8 cellular contexts compared by ENCODE assay signal in the genomic region with DNA sequence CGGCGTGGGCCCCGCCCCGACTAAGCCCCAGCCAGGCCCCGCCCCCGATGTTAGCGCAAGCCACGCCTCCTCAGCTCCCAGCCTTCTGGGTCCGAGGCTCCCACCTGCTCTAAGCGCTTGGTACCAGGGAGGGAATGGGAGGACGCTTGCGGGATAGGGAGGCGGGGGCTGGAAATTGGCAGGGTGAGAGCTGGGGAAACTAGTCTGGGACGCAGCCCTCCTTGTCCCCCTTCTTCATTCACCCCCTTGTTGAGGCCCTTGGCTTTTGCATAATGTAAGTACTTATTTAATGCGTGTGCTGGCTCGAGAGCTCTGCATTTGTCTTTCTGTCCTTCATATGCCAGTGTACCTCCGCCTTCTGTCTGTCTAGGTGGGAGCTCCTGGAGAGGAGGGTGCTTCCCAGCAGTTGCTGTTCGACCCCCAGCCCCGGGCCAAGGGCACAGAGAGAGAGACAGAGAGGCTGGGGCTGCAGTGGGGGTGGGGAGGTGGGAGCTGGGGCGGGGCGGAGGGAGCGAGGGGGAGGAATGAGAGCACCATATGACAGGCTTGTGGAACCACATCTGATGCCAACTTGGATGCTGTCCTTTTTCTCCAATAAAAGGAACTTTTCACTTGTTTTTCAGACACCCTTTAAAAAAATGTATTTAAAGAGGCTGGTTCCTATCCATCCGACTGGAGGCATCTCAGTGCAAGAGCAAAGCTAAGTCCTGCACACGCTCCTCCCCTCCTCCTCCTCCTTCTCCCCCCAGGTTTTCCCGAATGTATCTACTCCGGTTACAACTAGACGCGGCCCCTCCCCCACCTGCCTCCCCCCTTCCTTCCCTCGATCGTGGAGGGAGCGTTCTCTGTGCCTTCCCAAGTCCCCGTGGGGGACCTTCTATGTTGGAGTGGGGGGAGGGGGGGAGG. TPM values are rescaled to one million over a fixed set of nuclear protein-coding genes. Genes with fewer than 3 reads are reported as not detected.
DNase-seq lines count a peak whose midpoint lies in the region; ATAC-seq and TF ChIP-seq lines count a peak whose summit lies in the region.

No MANE protein-coding gene starts in this region.

- H3K36me3 ChIP-seq in kidney epithelial cell (ENCODE audit: control insufficient read depth, insufficient read depth, low read length), result no peaks in the 10 kb centered on the region

- ATAC-seq in HG02981 (IDR thresholded peaks at IDR 0.05; ENCODE audit: unreplicated experiment) (peak; percentile 54), HG03469 (IDR thresholded peaks at IDR 0.05; ENCODE audit: unreplicated experiment) (no peak)

- no peak for TF ChIP-seq CTCF in GM12864 (IDR thresholded peaks at IDR 0.05; ENCODE audit: low read depth, low read length, missing control alignments)
- no peak for TF ChIP-seq CTCF in kidney epithelial cell (IDR thresholded peaks at IDR 0.05; ENCODE audit: insufficient read depth, low read length, poor library complexity, severe bottlenecking)

- H3K27me3 ChIP-seq in kidney epithelial cell (ENCODE audit: control insufficient read depth, insufficient read depth, low read length), result peaks cover 7% of the 10 kb centered on the region

- H3K4me3 ChIP-seq in GM12864 (ENCODE audit: low read depth, low read length) (peak overlapping the region; percentile 46), kidney epithelial cell (ENCODE audit: low read depth, low read length) (peak overlapping the region; percentile 52)

- no peak for DNase-seq in GM12864 (ENCODE audit: low read depth)
- DNase-seq in NCI-H2227 treated with DMSO at 0.1 percent for 48 hours (lab: John Stamatoyannopoulos, UW), result peak; percentile 81
- peak; percentile 74 for DNase-seq in activated CD4-positive, CD25-positive, alpha-beta regulatory T cell treated with anti-CD3 and anti-CD28 coated beads, Interleukin-2, amount 50 U/mL, for 72 hours
- peak; percentile 94 for DNase-seq in cerebellar cortex (ENCODE audit: low spot score)
- DNase-seq in kidney epithelial cell (ENCODE audit: low read depth), result no peak
- peak; percentile 85 for DNase-seq in stimulated activated CD4-positive, alpha-beta T cell treated with anti-CD3 and anti-CD28 coated beads, Interleukin-15, amount 100 ng/mL, for 24 hours

RNA-seq across cellular contexts. Expression of gene MAP1LC3B2, which starts 25.6 kb away (rescaled TPM):
- total RNA-seq in kidney epithelial cell, result 1.2 and 1.5 TPM in 2 replicates

Comparison
In these comparisons a context has a peak if more than half of its experiments do, and no peak if none do; other contexts are left out.
1. DNase-seq: peak in NCI-H2227 treated with DMSO at 0.1 percent for 48 hours (single experiment), activated CD4-positive, CD25-positive, alpha-beta regulatory T cell treated with anti-CD3 and anti-CD28 coated beads, Interleukin-2, amount 50 U/mL, for 72 hours (single experiment), cerebellar cortex (single experiment) and stimulated activated CD4-positive, alpha-beta T cell treated with anti-CD3 and anti-CD28 coated beads, Interleukin-15, amount 100 ng/mL, for 24 hours (single experiment); none in GM12864 (single experiment) and kidney epithelial cell (single experiment).